In the genomic region with DNA sequence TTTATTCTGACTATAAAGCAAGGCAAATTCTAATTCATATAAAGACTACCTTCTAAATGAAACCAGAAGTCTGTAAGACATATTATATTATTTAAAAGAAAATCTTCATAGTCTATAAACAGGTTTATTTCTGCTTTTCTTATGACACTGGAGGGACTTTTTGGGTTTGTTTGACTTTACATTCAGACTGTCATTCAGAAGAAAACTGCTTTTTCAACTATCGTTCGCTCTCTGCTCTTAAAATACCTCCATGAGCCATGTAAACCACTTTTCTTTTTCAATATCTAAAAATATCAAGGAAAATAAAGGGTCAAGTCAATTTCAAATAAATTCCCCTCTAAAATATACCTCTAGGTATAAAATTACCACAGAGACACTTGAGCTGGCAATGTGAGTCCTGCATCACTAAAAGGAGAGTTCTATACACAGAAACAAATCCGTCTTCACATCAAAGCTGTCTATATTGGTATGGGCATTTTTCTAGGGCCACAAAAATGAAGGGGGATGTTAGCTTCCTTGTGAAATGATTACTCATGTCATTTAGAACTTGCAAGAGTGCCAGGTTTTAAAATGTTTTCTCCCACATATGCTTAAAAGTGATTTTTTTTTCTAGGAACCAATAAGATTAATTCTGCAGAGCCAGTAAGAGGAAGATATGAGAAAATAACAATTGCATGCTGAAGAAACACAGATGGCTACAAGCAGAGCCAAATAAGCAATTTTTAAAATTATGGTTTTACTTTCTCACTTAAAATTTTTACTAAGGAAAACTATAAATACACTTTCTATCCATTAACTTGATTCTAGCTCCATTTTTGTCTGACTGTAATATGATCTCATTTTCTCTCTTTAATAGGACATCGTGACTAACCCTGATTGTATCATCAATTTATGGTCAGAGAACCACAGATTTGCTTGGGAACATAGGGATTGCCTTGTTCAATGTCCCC, we compare ENCODE assay signal across 1 cellular context.
TF ChIP-seq lines count a peak whose summit lies in the region.

No MANE protein-coding gene starts in this region.

TF ChIP-seq in GM12878, 131 proteins besides CTCF, POLR2A, EP300 and RAD21 (continued from another document):
- TF ChIP-seq KAT2A (conservative IDR thresholded peaks at IDR 0.05; ENCODE audit: control insufficient read depth, low read depth, low read length): no peak
- peak; percentile 47; the same call in 1 of the 2 replicates for TF ChIP-seq PML (IDR thresholded peaks at IDR 0.05; ENCODE audit: low read length)
- no peak for TF ChIP-seq HDAC6 (IDR thresholded peaks at IDR 0.05; ENCODE audit: unreplicated experiment)
- TF ChIP-seq, protein P1, sequence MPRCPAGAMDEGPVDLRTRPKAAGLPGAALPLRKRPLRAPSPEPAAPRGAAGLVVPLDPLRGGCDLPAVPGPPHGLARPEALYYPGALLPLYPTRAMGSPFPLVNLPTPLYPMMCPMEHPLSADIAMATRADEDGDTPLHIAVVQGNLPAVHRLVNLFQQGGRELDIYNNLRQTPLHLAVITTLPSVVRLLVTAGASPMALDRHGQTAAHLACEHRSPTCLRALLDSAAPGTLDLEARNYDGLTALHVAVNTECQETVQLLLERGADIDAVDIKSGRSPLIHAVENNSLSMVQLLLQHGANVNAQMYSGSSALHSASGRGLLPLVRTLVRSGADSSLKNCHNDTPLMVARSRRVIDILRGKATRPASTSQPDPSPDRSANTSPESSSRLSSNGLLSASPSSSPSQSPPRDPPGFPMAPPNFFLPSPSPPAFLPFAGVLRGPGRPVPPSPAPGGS (IDR thresholded peaks at IDR 0.05; ENCODE audit: borderline replicate concordance, insufficient read depth, low read depth, low read length, poor library complexity, severe bottlenecking): no peak
- no peak for TF ChIP-seq RB1 (IDR thresholded peaks at IDR 0.05; ENCODE audit: borderline replicate concordance)
- TF ChIP-seq, protein P2, sequence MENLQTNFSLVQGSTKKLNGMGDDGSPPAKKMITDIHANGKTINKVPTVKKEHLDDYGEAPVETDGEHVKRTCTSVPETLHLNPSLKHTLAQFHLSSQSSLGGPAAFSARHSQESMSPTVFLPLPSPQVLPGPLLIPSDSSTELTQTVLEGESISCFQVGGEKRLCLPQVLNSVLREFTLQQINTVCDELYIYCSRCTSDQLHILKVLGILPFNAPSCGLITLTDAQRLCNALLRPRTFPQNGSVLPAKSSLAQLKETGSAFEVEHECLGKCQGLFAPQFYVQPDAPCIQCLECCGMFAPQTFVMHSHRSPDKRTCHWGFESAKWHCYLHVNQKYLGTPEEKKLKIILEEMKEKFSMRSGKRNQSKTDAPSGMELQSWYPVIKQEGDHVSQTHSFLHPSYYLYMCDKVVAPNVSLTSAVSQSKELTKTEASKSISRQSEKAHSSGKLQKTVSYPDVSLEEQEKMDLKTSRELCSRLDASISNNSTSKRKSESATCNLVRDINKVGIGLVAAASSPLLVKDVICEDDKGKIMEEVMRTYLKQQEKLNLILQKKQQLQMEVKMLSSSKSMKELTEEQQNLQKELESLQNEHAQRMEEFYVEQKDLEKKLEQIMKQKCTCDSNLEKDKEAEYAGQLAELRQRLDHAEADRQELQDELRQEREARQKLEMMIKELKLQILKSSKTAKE (IDR thresholded peaks at IDR 0.05; ENCODE audit: low read depth, poor library complexity, severe bottlenecking): peak; percentile 66
- TF ChIP-seq TCF7 (IDR thresholded peaks at IDR 0.05; ENCODE audit: borderline replicate concordance): peak; percentile 78
- TF ChIP-seq NR2C2 (IDR thresholded peaks at IDR 0.05; ENCODE audit: borderline replicate concordance, control insufficient read depth, insufficient read length, low read depth): no peak
- peak; percentile 31; the same call in 1 of the 2 replicates for TF ChIP-seq BMI1 (IDR thresholded peaks at IDR 0.05; ENCODE audit: borderline replicate concordance)
- 0 out of 2 replicates have a peak, but pooled peaks have one; percentile 70 for TF ChIP-seq MEF2A (IDR thresholded peaks at IDR 0.05; ENCODE audit: insufficient read depth, low read depth, low read length)
- peak; percentile 93 for TF ChIP-seq NFIC (IDR thresholded peaks at IDR 0.05; ENCODE audit: low read depth, low read length)
- TF ChIP-seq, protein P3, sequence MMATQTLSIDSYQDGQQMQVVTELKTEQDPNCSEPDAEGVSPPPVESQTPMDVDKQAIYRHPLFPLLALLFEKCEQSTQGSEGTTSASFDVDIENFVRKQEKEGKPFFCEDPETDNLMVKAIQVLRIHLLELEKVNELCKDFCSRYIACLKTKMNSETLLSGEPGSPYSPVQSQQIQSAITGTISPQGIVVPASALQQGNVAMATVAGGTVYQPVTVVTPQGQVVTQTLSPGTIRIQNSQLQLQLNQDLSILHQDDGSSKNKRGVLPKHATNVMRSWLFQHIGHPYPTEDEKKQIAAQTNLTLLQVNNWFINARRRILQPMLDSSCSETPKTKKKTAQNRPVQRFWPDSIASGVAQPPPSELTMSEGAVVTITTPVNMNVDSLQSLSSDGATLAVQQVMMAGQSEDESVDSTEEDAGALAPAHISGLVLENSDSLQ (IDR thresholded peaks at IDR 0.05): peak; percentile 61; the same call in 1 of the 2 replicates
- TF ChIP-seq NBN (IDR thresholded peaks at IDR 0.05): 0 out of 2 replicates have a peak, but pooled peaks have one; percentile 14
- TF ChIP-seq PAX5 (IDR thresholded peaks at IDR 0.05; ENCODE audit: borderline replicate concordance, low read depth, low read length): 0 out of 2 replicates have a peak, but pooled peaks have one; percentile 20
- peak; percentile 90 for TF ChIP-seq FOXM1 (IDR thresholded peaks at IDR 0.05; ENCODE audit: low read depth, low read length)
- TF ChIP-seq IKZF2 (IDR thresholded peaks at IDR 0.05): peak; percentile 14 to 34; a peak in 3 of 4 replicates
- TF ChIP-seq, protein P4, sequence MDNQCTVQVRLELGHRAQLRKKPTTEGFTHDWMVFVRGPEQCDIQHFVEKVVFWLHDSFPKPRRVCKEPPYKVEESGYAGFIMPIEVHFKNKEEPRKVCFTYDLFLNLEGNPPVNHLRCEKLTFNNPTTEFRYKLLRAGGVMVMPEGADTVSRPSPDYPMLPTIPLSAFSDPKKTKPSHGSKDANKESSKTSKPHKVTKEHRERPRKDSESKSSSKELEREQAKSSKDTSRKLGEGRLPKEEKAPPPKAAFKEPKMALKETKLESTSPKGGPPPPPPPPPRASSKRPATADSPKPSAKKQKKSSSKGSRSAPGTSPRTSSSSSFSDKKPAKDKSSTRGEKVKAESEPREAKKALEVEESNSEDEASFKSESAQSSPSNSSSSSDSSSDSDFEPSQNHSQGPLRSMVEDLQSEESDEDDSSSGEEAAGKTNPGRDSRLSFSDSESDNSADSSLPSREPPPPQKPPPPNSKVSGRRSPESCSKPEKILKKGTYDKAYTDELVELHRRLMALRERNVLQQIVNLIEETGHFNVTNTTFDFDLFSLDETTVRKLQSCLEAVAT (IDR thresholded peaks at IDR 0.05): no peak
- no peak for TF ChIP-seq TCF12 (IDR thresholded peaks at IDR 0.05; ENCODE audit: low read depth, low read length)
- peak; percentile 82; the same call in 1 of the 2 replicates for TF ChIP-seq ZBED1 (IDR thresholded peaks at IDR 0.05; ENCODE audit: borderline replicate concordance)
- TF ChIP-seq ETV6 (conservative IDR thresholded peaks at IDR 0.05 in 1 of 2, IDR thresholded peaks at IDR 0.05 in 1 of 2; ENCODE audit: borderline replicate concordance in 1 of 2, low read depth in 1 of 2): no peak
- peak; percentile 29 for TF ChIP-seq TBL1XR1 (IDR thresholded peaks at IDR 0.05; ENCODE audit: low read depth, low read length)
- peak; percentile 32; the same call in 1 of the 2 replicates for TF ChIP-seq DPF2 (IDR thresholded peaks at IDR 0.05)
- TF ChIP-seq SMARCA5 (IDR thresholded peaks at IDR 0.05): 0 out of 2 replicates have a peak, but pooled peaks have one; percentile 33
- TF ChIP-seq CREM (IDR thresholded peaks at IDR 0.05; ENCODE audit: low read depth): peak; percentile 39; the same call in 1 of the 2 replicates
- peak; percentile 51; the same call in 1 of the 2 replicates for TF ChIP-seq ATF7 (IDR thresholded peaks at IDR 0.05; ENCODE audit: low read depth)
- TF ChIP-seq JUNB (IDR thresholded peaks at IDR 0.05): peak; percentile 41; the same call in 1 of the 2 replicates
- TF ChIP-seq STAT3 (IDR thresholded peaks at IDR 0.05; ENCODE audit: low read depth, low read length): no peak
- peak; percentile 11; the same call in 1 of the 2 replicates for TF ChIP-seq IKZF1 (conservative IDR thresholded peaks at IDR 0.05)
- peak; percentile 83 for TF ChIP-seq MEF2B (IDR thresholded peaks at IDR 0.05; ENCODE audit: partially characterized antibody, poor library complexity, severe bottlenecking)
- no peak for TF ChIP-seq EGR1 (IDR thresholded peaks at IDR 0.05; ENCODE audit: borderline replicate concordance in 1 of 2, low read depth in 2 of 2, low read length in 2 of 2)
- TF ChIP-seq MTA2 (IDR thresholded peaks at IDR 0.05; ENCODE audit: low read depth): peak; percentile 41; the same call in 1 of the 2 replicates
- peak; percentile 58 for TF ChIP-seq RELA (IDR thresholded peaks at IDR 0.05; ENCODE audit: borderline replicate concordance, partially characterized antibody)
- peak; percentile 41 for TF ChIP-seq SP1 (IDR thresholded peaks at IDR 0.05; ENCODE audit: low read depth, low read length)
- peak; percentile 85 for TF ChIP-seq RUNX3 (IDR thresholded peaks at IDR 0.05; ENCODE audit: low read length)
- TF ChIP-seq, protein P5, sequence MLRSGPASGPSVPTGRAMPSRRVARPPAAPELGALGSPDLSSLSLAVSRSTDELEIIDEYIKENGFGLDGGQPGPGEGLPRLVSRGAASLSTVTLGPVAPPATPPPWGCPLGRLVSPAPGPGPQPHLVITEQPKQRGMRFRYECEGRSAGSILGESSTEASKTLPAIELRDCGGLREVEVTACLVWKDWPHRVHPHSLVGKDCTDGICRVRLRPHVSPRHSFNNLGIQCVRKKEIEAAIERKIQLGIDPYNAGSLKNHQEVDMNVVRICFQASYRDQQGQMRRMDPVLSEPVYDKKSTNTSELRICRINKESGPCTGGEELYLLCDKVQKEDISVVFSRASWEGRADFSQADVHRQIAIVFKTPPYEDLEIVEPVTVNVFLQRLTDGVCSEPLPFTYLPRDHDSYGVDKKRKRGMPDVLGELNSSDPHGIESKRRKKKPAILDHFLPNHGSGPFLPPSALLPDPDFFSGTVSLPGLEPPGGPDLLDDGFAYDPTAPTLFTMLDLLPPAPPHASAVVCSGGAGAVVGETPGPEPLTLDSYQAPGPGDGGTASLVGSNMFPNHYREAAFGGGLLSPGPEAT (IDR thresholded peaks at IDR 0.05; ENCODE audit: low read depth): peak; percentile 91
- TF ChIP-seq, protein P6, sequence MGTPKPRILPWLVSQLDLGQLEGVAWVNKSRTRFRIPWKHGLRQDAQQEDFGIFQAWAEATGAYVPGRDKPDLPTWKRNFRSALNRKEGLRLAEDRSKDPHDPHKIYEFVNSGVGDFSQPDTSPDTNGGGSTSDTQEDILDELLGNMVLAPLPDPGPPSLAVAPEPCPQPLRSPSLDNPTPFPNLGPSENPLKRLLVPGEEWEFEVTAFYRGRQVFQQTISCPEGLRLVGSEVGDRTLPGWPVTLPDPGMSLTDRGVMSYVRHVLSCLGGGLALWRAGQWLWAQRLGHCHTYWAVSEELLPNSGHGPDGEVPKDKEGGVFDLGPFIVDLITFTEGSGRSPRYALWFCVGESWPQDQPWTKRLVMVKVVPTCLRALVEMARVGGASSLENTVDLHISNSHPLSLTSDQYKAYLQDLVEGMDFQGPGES (IDR thresholded peaks at IDR 0.05): no peak
TF ChIP-seq in GM12878: peak in this region for 28.
